Comparison of ENCODE assay signal across 33 cellular contexts in the genomic region with DNA sequence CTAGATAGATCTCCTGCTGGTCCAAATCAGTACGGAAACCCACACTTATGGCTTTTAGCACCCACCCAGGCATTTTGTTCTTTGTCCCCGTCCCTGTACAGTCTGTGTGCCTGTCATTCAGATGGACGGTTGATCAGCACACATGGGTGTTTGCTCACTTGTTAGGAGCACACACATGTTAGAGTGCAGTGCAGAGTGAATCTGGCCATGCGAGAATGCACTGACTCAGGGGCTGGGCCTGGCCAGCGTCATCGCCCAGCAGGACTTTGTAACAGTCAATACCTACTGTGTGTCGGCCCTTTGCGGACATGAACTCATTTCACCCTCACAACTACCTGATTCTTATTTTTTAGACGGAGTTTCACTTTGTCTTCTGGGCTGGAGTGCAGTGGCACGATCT.
"Had no signal": no experiment of that assay in that cellular context is flagged by ENCODE, and none has a peak within 500 bp of the region (broad histone marks: within the 10 kb centered on the region; RNA-seq: fewer than 3 reads in every experiment).

No MANE protein-coding gene starts in this region.

- H3K9me3 Mint-ChIP-seq: activated naive CD4-positive, alpha-beta T cell treated with anti-CD3 and anti-CD28 coated beads, Interleukin-2, amount 50 U/mL, for 72 hours; immature natural killer cell; nephron progenitor cell; WTC11 had no signal

- FAIRE-seq: endometrium, kidney, urothelium cell line had no signal

- H3K27ac ChIP-seq: adrenal gland, body of pancreas, colonic mucosa, gastrocnemius medialis, ovary, testis had no signal

- H3K4me3 Mint-ChIP-seq: nephron progenitor cell, T-helper 17 cell, WTC11 had no signal

- H3K4me3 ChIP-seq: adrenal gland, body of pancreas, colonic mucosa, gastrocnemius medialis, ovary, skin epidermis, testis had no signal

- H3K27me3 ChIP-seq: adrenal gland, body of pancreas, colonic mucosa, gastrocnemius medialis, ovary, testis had no signal

- H3K36me3 ChIP-seq: colonic mucosa, ovary had no signal

- H3K27ac Mint-ChIP-seq: nephron progenitor cell, progenitor cell of endocrine pancreas, T-helper 17 cell, WTC11 had no signal

- H3K9me3 ChIP-seq: adrenal gland, body of pancreas, colonic mucosa, gastrocnemius medialis, ovary, testis had no signal

- ATAC-seq: activated naive CD4-positive, alpha-beta T cell treated with anti-CD3 and anti-CD28 coated beads, Interleukin-2, amount 50 U/mL, for 72 hours; body of pancreas; gastrocnemius medialis; left colon; sciatic nerve; stimulated activated naive CD8-positive, alpha-beta T cell treated with anti-CD3 and anti-CD28 coated beads, Interleukin-15, Interleukin-2, amounts not matched to agents 100 U/mL and 50 U/mL, for 24 hours; T-helper 17 cell; WTC11 had no signal

- DNase-seq: activated CD4-positive, alpha-beta T cell treated with anti-CD3 and anti-CD28 coated beads, Interleukin-2, amount 50 U/mL, for 1 hour; activated CD8-positive, alpha-beta memory T cell treated with anti-CD3 and anti-CD28 coated beads for 24 hours; activated naive CD4-positive, alpha-beta T cell; activated T-cell treated with anti-CD3 and anti-CD28 coated beads, Interleukin-2, amount 50 U/mL, for 1 hour; adrenal gland; aorta; body of pancreas; cerebellar nuclear complex; colonic mucosa; effector CD8-positive, alpha-beta T cell; erythroblast; gastrocnemius medialis; head of caudate nucleus; hippocampal formation; immature natural killer cell; kidney; left colon; nephron progenitor cell; ovary; stimulated activated CD4-positive, alpha-beta T cell treated with anti-CD3 and anti-CD28 coated beads, Interleukin-12 subunit alpha, Interleukin-12 subunit beta, amount 100 ng/mL, for 4 hours; stimulated activated CD4-positive, alpha-beta T cell treated with anti-CD3 and anti-CD28 coated beads, Interleukin-4, amount 100 ng/mL, for 1 hour; stimulated activated naive CD8-positive, alpha-beta T cell treated with anti-CD3 and anti-CD28 coated beads, Interleukin-15, Interleukin-2, amounts not matched to agents 100 U/mL and 50 U/mL, for 24 hours; T-helper 17 cell; T1000; testis; trophoblast cell had no signal

- H3K27me3 Mint-ChIP-seq: progenitor cell of endocrine pancreas, T-helper 17 cell had no signal
